ENCODE assay signal across 8 cellular contexts in the genomic region with DNA sequence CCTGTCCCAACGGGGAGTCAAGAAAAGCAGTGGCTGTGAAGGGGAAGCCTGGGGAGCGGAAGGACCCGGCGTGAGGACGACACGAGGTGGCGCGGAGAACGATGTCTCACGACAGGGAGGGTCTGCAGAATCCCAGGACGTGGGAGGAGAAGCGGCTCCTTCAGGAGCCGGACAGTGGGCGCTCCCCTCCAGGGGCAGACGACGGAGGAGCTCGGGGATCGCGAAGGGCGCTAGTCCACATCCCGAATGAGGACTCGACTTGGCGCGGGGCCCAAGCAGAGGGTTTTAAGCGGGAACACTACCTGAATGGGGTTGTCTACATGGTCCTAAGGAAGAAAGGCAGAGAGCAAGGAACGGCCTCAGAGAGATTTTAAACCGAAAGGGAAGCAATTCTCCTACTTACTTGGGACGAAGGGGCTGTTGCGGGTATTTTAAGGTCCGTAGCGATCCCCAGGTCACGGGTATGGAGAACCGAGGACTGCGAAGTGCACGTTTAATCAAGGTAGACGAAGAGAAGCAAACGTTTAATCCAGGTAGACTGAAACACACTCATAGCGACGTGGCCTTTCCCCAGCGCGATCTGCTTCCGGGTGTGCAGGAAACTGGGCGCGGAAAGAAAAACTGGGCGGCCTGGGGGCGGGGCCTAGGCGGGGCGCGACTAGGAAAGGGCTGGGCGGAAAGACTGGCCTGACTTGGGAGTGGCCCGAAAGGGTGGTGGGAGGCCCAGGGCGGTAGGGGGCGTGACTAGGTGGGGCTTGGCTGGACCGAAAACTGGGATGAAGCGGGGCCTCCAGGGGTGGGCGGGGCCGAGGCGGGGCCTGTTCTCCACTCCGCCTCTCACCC. TPM values are rescaled to one million over a fixed set of nuclear protein-coding genes. Genes with fewer than 3 reads are reported as not detected.
DNase-seq lines count a peak whose midpoint lies in the region; ATAC-seq, FAIRE-seq and TF ChIP-seq lines count a peak whose summit lies in the region.

A gene (minus strand): TSS at position 594 of the 843 bp plus-strand sequence. CDS start 10,964 bp downstream, outside the sequence.

- peak within 1 kb of the TSS; percentile 99 for H3K4me3 ChIP-seq in astrocyte (ENCODE audit: insufficient read depth, low read depth, low read length)
- H3K4me3 ChIP-seq in right cardiac atrium (ENCODE audit: low read length), result peak within 1 kb of the TSS; percentile 92
- peak within 1 kb of the TSS; percentile 98 for H3K4me3 ChIP-seq in psoas muscle
- H3K4me3 ChIP-seq in upper lobe of right lung, result peak within 1 kb of the TSS; percentile 86

- DNase-seq in DMS79 (lab: John Stamatoyannopoulos, UW) (peak; percentile 88), HCEC 1CT (peak; percentile 95), NCI-H1436 (lab: John Stamatoyannopoulos, UW) (peak; percentile 94), T-helper 22 cell (ENCODE audit: low read depth) (peak; percentile 58), astrocyte (ENCODE audit: low read depth) (peak; percentile 84), right cardiac atrium (peak; percentile 98 to 99 (median 98)), psoas muscle (peak; percentile 96), upper lobe of right lung (peak; percentile 97)

- peaks cover 33% of the 10 kb centered on the region for H4K20me1 ChIP-seq in astrocyte (ENCODE audit: insufficient read depth, low read length)

- H3K27ac Mint-ChIP-seq in astrocyte (ENCODE audit: unreplicated experiment), result peak within 1 kb of the TSS; percentile 98

- FAIRE-seq in astrocyte (lab: Jason Lieb, UNC), result no peak

- no peak for TF ChIP-seq CTCF in astrocyte (IDR thresholded peaks at IDR 0.05; ENCODE audit: insufficient read depth, low read depth, low read length)
- TF ChIP-seq CTCF in psoas muscle (IDR thresholded peaks at IDR 0.05), result no peak
- TF ChIP-seq CTCF in upper lobe of right lung (IDR thresholded peaks at IDR 0.05), result no peak

- H3K4me1 ChIP-seq in astrocyte (ENCODE audit: insufficient read depth, low read length), result no peaks in the 10 kb centered on the region
- H3K4me1 ChIP-seq in right cardiac atrium (ENCODE audit: control insufficient read depth, insufficient read depth, low read length), result peaks cover 6% of the 10 kb centered on the region
- H3K4me1 ChIP-seq in psoas muscle, result peaks cover 5% of the 10 kb centered on the region
- H3K4me1 ChIP-seq in upper lobe of right lung, result peaks cover 9% of the 10 kb centered on the region

- peak within 1 kb of the TSS; percentile 93 for H3K9ac ChIP-seq in astrocyte (ENCODE audit: low read length)

- H3K4me2 ChIP-seq in astrocyte (ENCODE audit: low read length), result peak within 1 kb of the TSS; percentile 91

- H3K27me3 ChIP-seq in astrocyte (ENCODE audit: insufficient read depth, low read length), result no peaks in the 10 kb centered on the region
- no peaks in the 10 kb centered on the region for H3K27me3 ChIP-seq in right cardiac atrium (ENCODE audit: control insufficient read depth, insufficient read depth)
- no peaks in the 10 kb centered on the region for H3K27me3 ChIP-seq in psoas muscle (ENCODE audit: insufficient read depth in 3 of 3, low read length in 2 of 3)
- no peaks in the 10 kb centered on the region for H3K27me3 ChIP-seq in upper lobe of right lung

- peaks cover 16% of the 10 kb centered on the region for H3K9me3 ChIP-seq in astrocyte (ENCODE audit: insufficient read depth, low read depth, low read length)
- no peaks in the 10 kb centered on the region for H3K9me3 ChIP-seq in right cardiac atrium (ENCODE audit: control insufficient read depth, low read length)
- peaks cover 32% of the 10 kb centered on the region for H3K9me3 ChIP-seq in psoas muscle
- peaks cover 7% of the 10 kb centered on the region for H3K9me3 ChIP-seq in upper lobe of right lung

- H3K4me1 Mint-ChIP-seq in astrocyte (ENCODE audit: low read depth, unreplicated experiment), result peaks cover 12% of the 10 kb centered on the region

- under 1% methylated on average over 59 of the region's 59 CpGs for WGBS in right cardiac atrium
- WGBS in psoas muscle, 3 donors, result 1% methylated on average over 59 of the region's 59 CpGs

- peaks cover 51% of the 10 kb centered on the region for H3K79me2 ChIP-seq in astrocyte (ENCODE audit: insufficient read depth, low read length)

- intact Hi-C loops in right cardiac atrium (cut with DNase I), result no loop called here
- intact Hi-C loops in psoas muscle (cut with DNase I), result loop anchor here in 1 of 2 donors (5.0 kb wide), 1 partner anchor 43 kb away; no protein-coding TSS in a partner anchor
- intact Hi-C loops in upper lobe of right lung (cut with DNase I), result no loop called here

- peak within 1 kb of the TSS; percentile 94 for H3K4me3 Mint-ChIP-seq in astrocyte (ENCODE audit: unreplicated experiment)

- H3K27me3 Mint-ChIP-seq in astrocyte (ENCODE audit: low read depth, unreplicated experiment), result no peaks in the 10 kb centered on the region

- ATAC-seq in right cardiac atrium, result peak; percentile 100
- peak; percentile 99 to 100 (median 100) for ATAC-seq in psoas muscle
- peak; percentile 100 for ATAC-seq in upper lobe of right lung

- peak within 1 kb of the TSS; percentile 78 for H2AFZ ChIP-seq in astrocyte (ENCODE audit: low read depth, low read length)

- peaks cover 13% of the 10 kb centered on the region for H3K36me3 ChIP-seq in astrocyte (ENCODE audit: insufficient read depth, low read length)
- H3K36me3 ChIP-seq in psoas muscle (ENCODE audit: insufficient read depth in 1 of 2, low read depth in 1 of 2), result peaks cover 0 to 20% of the 10 kb centered on the region in 2 donors
- H3K36me3 ChIP-seq in upper lobe of right lung, result peaks cover 15% of the 10 kb centered on the region

- H3K36me3 Mint-ChIP-seq in astrocyte (ENCODE audit: low read depth, unreplicated experiment), result peaks cover 30% of the 10 kb centered on the region

- H3K27ac ChIP-seq in astrocyte (ENCODE audit: low read depth, low read length), result peak within 1 kb of the TSS; percentile 78
- peak within 1 kb of the TSS; percentile 58 for H3K27ac ChIP-seq in right cardiac atrium (ENCODE audit: low read length)
- peak within 1 kb of the TSS; percentile 72 for H3K27ac ChIP-seq in psoas muscle
- H3K27ac ChIP-seq in upper lobe of right lung, result peak within 1 kb of the TSS; percentile 91

- peaks cover 36% of the 10 kb centered on the region for H3K9me3 Mint-ChIP-seq in astrocyte (ENCODE audit: unreplicated experiment)

RNA-seq across cellular contexts. Expression of the gene that starts here (rescaled TPM):
- total RNA-seq in astrocyte (37.8 and 38.0 TPM in 2 replicates), right cardiac atrium (10 to 100 TPM; 11.0 to 17.9 (median 13.1) TPM), psoas muscle (1 to 10 TPM; 3.0 to 4.4 (median 3.2) TPM), upper lobe of right lung (27.0 TPM)
- polyA plus RNA-seq in right cardiac atrium (4.7 TPM), psoas muscle (1 to 10 TPM; 1.2 to 4.3 (median 2.2) TPM)

Comparison
In these comparisons a context has a peak if more than half of its experiments do, and no peak if none do; other contexts are left out.
1. Peak in every context shown above with its lines: DNase-seq, ATAC-seq, H3K4me3 ChIP-seq and H3K27ac ChIP-seq.